Comparison of ENCODE assay signal across 8 cellular contexts in genomic region chr2:20650412-20650879, GRCh38. TPM values are rescaled to one million over a fixed set of nuclear protein-coding genes. Genes with fewer than 3 reads are reported as not detected.
DNase-seq lines count a peak whose midpoint lies in the region; ATAC-seq and TF ChIP-seq lines count a peak whose summit lies in the region.

No MANE protein-coding gene starts in this region.

- intact Hi-C loops in mucosa of descending colon (cut with DNase I, micrococcal nuclease), result no loop called here

- DNase-seq in CD1c-positive myeloid dendritic cell (ENCODE audit: extremely low spot score), result peak; percentile 46
- DNase-seq in HT1080 (ENCODE audit: low read depth), result peak; percentile 49
- DNase-seq in T-helper 2 cell, result peak in 3 of 5 experiments; percentile 19 to 54 (median 31)
- no peak for DNase-seq in epithelial cell of proximal tubule (ENCODE audit: low read depth)
- peak in 2 of 3 donors; percentile 44 to 73 for DNase-seq in mucosa of descending colon

- H3K36me3 ChIP-seq in mucosa of descending colon (ENCODE audit: low read depth), result no peaks in the 10 kb centered on the region
- H3K36me3 ChIP-seq in urinary bladder (ENCODE audit: insufficient read depth), result no peaks in the 10 kb centered on the region

- TF ChIP-seq CTCF in epithelial cell of proximal tubule (conservative IDR thresholded peaks at IDR 0.05; ENCODE audit: low read depth, low read length) (peak; percentile 7), mucosa of descending colon (IDR thresholded peaks at IDR 0.05) (no peak)

- H3K4me3 ChIP-seq in epithelial cell of proximal tubule (ENCODE audit: low read depth, low read length) (peak overlapping the region; percentile 95), mucosa of descending colon (peak overlapping the region; percentile 69), urinary bladder (ENCODE audit: low read depth, low read length) (peak overlapping the region; percentile 52)

- H3K4me1 ChIP-seq in mucosa of descending colon (ENCODE audit: low read depth) (peaks cover 19% of the 10 kb centered on the region), urinary bladder (ENCODE audit: insufficient read depth) (peaks cover 1% of the 10 kb centered on the region)

- 9% methylated on average over 18 of the region's 18 CpGs for WGBS in urinary bladder

- H3K9me3 ChIP-seq in mucosa of descending colon, result no peaks in the 10 kb centered on the region

- ATAC-seq in GM18907 (IDR thresholded peaks at IDR 0.05; ENCODE audit: unreplicated experiment) (peak; percentile 23), mucosa of descending colon (peak; percentile 23), GM21526 (IDR thresholded peaks at IDR 0.05; ENCODE audit: low FRiP score, unreplicated experiment) (no peak)

- peak overlapping the region; percentile 19 for H3K27ac ChIP-seq in urinary bladder (ENCODE audit: low read depth)

RNA-seq across cellular contexts. Expression of gene HS1BP3, which starts 0.5 kb away (rescaled TPM):
- 18.4 and 21.9 TPM in 2 replicates for total RNA-seq in HT1080 (2014; rRNA removed; shearing (Covaris generic))
- 17.5 and 18.9 TPM in 2 replicates for polyA plus RNA-seq in HT1080 (2015; cell fraction: cytosol; rRNA removed)
- 23.3 and 24.1 TPM in 2 replicates for polyA plus RNA-seq in HT1080 (2015; cell fraction: nucleus; rRNA removed)
- 11.6 and 14.4 TPM in 2 replicates for total RNA-seq in epithelial cell of proximal tubule
- total RNA-seq in mucosa of descending colon, result 10 to 100 TPM; 28.8 to 47.0 (median 29.7) TPM
- 19.0 TPM for total RNA-seq in urinary bladder
- 43.8 TPM for polyA plus RNA-seq in urinary bladder

RNA-seq across cellular contexts. Expression of gene GDF7, which starts 16.5 kb away (rescaled TPM):
- 0.27 and 0.33 TPM in 2 replicates for total RNA-seq in HT1080 (2014; rRNA removed; shearing (Covaris generic))
- polyA plus RNA-seq in HT1080 (2015; cell fraction: cytosol; rRNA removed), result 0.03 and 0.05 TPM in 2 replicates
- 0.08 and 0.14 TPM in 2 replicates for polyA plus RNA-seq in HT1080 (2015; cell fraction: nucleus; rRNA removed)
- total RNA-seq in epithelial cell of proximal tubule, result not detected in 2 replicates
- total RNA-seq in mucosa of descending colon, result under 1 TPM; 0.14 to 0.73 (median 0.14) TPM
- 2.2 TPM for total RNA-seq in urinary bladder
- 0.79 TPM for polyA plus RNA-seq in urinary bladder
